23 cellular contexts compared by ENCODE assay signal in genomic region chr7:120832803-120833202, GRCh38. TPM values are rescaled to one million over a fixed set of nuclear protein-coding genes. Genes with fewer than 3 reads are reported as not detected.
"Had no signal": no experiment of that assay in that cellular context is flagged by ENCODE, and none has a peak within 500 bp of the region (broad histone marks: within the 10 kb centered on the region; RNA-seq: fewer than 3 reads in every experiment).

No MANE protein-coding gene starts in this region.

- H3K4me1 Mint-ChIP-seq: activated CD4-positive, alpha-beta T cell treated with anti-CD3 and anti-CD28 coated beads for 36 hours; activated naive CD8-positive, alpha-beta T cell treated with anti-CD3 and anti-CD28 coated beads, Interleukin-2, amount 10 ng/mL, durations not matched to agents 7 days and 5 days had no signal

- H3K4me3 ChIP-seq: adrenal gland, MG63, SJCRH30 had no signal

- H3K27ac ChIP-seq: adrenal gland, SJCRH30, VCaP had no signal

- ATAC-seq: activated CD4-positive, alpha-beta T cell treated with anti-CD3 and anti-CD28 coated beads for 36 hours; activated CD8-positive, alpha-beta T cell treated with anti-CD3 and anti-CD28 coated beads for 36 hours; activated T-cell treated with anti-CD3 and anti-CD28 coated beads, Interleukin-2, amount 50 U/mL, for 72 hours; Panc1; Right ventricle myocardium inferior had no signal

- H3K4me3 Mint-ChIP-seq: activated CD4-positive, alpha-beta T cell treated with anti-CD3 and anti-CD28 coated beads for 36 hours; activated CD8-positive, alpha-beta T cell treated with anti-CD3 and anti-CD28 coated beads for 36 hours; activated naive CD8-positive, alpha-beta T cell treated with anti-CD3 and anti-CD28 coated beads, Interleukin-2, amount 10 ng/mL, durations not matched to agents 7 days and 5 days; activated T-cell treated with anti-CD3 and anti-CD28 coated beads, Interleukin-2, amount 50 U/mL, for 72 hours had no signal

- H3K4me2 ChIP-seq: SK-N-SH had no signal

- H3K9me3 ChIP-seq: adrenal gland, MG63, SJCRH30, SK-N-SH had no signal

- H3K9ac ChIP-seq: SK-N-SH had no signal

- H3K36me3 Mint-ChIP-seq: activated naive CD8-positive, alpha-beta T cell treated with anti-CD3 and anti-CD28 coated beads, Interleukin-2, amount 10 ng/mL, durations not matched to agents 7 days and 5 days had no signal

- H3K36me3 ChIP-seq: adrenal gland, MG63 had no signal

- H3K4me1 ChIP-seq: adrenal gland had no signal

- H3K9me3 Mint-ChIP-seq: activated naive CD8-positive, alpha-beta T cell treated with anti-CD3 and anti-CD28 coated beads, Interleukin-2, amount 10 ng/mL, durations not matched to agents 7 days and 5 days; activated T-cell treated with anti-CD3 and anti-CD28 coated beads, Interleukin-2, amount 50 U/mL, for 72 hours; activated T-helper 2 cell treated with anti-CD3 and anti-CD28 coated beads, Interferon-gamma antibody, Interleukin-2, Interleukin-4, amounts not matched to agents 10 μg/mL and 5 μg/mL and 100 μg/mL, durations not matched to agents 14 hours and 24 hours and 36 hours had no signal

- H3K27ac Mint-ChIP-seq: activated CD4-positive, alpha-beta T cell treated with anti-CD3 and anti-CD28 coated beads for 36 hours; activated CD8-positive, alpha-beta T cell treated with anti-CD3 and anti-CD28 coated beads for 36 hours; activated naive CD8-positive, alpha-beta T cell treated with anti-CD3 and anti-CD28 coated beads, Interleukin-2, amount 10 ng/mL, durations not matched to agents 7 days and 5 days; activated T-cell treated with anti-CD3 and anti-CD28 coated beads, Interleukin-2, amount 50 U/mL, for 72 hours; activated T-helper 2 cell treated with anti-CD3 and anti-CD28 coated beads, Interferon-gamma antibody, Interleukin-2, Interleukin-4, amounts not matched to agents 10 μg/mL and 5 μg/mL and 100 μg/mL, durations not matched to agents 14 hours and 24 hours and 36 hours had no signal

- DNase-seq: activated CD4-positive, alpha-beta T cell treated with anti-CD3 and anti-CD28 coated beads for 36 hours; activated CD8-positive, alpha-beta memory T cell treated with anti-CD3 and anti-CD28 coated beads, Interleukin-2, amount 50 U/mL, for 4 hours; activated CD8-positive, alpha-beta T cell treated with anti-CD3 and anti-CD28 coated beads for 36 hours; activated gamma-delta T cell treated with Interleukin-2 at 50 U/mL for 16 hours; activated naive CD4-positive, alpha-beta T cell treated with anti-CD3 and anti-CD28 coated beads, Interleukin-2, amount 50 U/mL, for 16 hours; activated naive CD8-positive, alpha-beta T cell treated with anti-CD3 and anti-CD28 coated beads, Interleukin-2, amount 10 ng/mL, durations not matched to agents 7 days and 5 days; activated T-cell treated with anti-CD3 and anti-CD28 coated beads, Interleukin-2, amount 50 U/mL, for 72 hours; adrenal gland; anterior cingulate cortex; cerebellar nuclear complex; MG63; MV-4-11; NK-92 treated with Interleukin-12 subunit alpha and Interleukin-12 subunit beta, amount 100 ng/mL, for 24 hours; OCI-M1; RPMI8226; SK-N-SH; T-helper 1 cell had no signal

- H3K27me3 ChIP-seq: adrenal gland, MG63, SJCRH30 had no signal

RNA-seq across cellular contexts. Expression of gene TSPAN12, which starts 25.1 kb away (rescaled TPM):
- total RNA-seq: activated CD4-positive, alpha-beta T cell treated with anti-CD3 and anti-CD28 coated beads for 36 hours; activated CD8-positive, alpha-beta T cell treated with anti-CD3 and anti-CD28 coated beads for 36 hours; activated naive CD8-positive, alpha-beta T cell treated with anti-CD3 and anti-CD28 coated beads, Interleukin-2, amount 10 ng/mL, durations not matched to agents 7 days and 5 days; activated T-helper 2 cell treated with anti-CD3 and anti-CD28 coated beads, Interferon-gamma antibody, Interleukin-2, Interleukin-4, amounts not matched to agents 10 μg/mL and 5 μg/mL and 100 μg/mL, durations not matched to agents 14 hours and 24 hours and 36 hours; T-helper 2 cell treated with Interferon-gamma antibody and Interleukin-4, amounts not matched to agents 100 ng/mL and 5 ng/mL, for 36 hours had no signal
- polyA plus RNA-seq: SK-N-SH had no signal
